In the genomic region with DNA sequence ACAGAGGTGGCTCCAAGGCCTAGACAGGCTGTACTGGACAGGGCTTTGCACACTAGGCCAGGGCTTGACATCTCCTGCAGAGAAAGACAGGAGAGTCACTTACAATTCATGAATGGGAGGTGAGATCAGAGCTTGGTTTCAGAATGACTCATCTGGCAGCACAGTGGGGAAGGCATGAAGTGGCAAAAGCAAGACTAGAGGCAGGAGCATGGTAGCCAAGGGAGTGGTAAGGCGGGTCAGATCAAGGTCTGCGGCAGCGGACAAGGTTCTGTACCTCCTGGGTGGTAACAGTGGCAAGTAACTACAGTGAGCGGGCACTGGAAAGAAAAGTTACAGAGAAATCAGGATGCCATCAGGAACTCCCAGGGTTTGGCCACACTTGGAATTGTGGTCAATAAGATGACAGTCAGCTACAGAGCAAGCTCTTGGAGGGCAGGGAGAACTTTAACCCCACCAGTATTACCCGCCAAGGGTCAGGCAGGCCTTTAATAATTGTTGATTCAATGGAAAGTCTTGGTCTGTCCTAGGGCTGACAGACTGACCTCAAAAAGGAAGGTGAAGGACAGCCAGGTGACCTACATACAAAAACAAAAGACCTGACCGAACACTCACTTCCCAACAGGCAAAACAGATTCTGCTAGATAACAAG, we compare ENCODE assay signal across 9 cellular contexts. TPM values are rescaled to one million over a fixed set of nuclear protein-coding genes. Genes with fewer than 3 reads are reported as not detected.
A peak's percentile ranks its signal among the peaks of the same experiment; 100 is the strongest.
DNase-seq lines count a peak whose midpoint lies in the region; ATAC-seq and TF ChIP-seq lines count a peak whose summit lies in the region.
"Had no signal": no experiment of that assay in that cellular context is flagged by ENCODE, and none has a peak within 500 bp of the region (broad histone marks: within the 10 kb centered on the region; RNA-seq: fewer than 3 reads in every experiment).

No MANE protein-coding gene starts in this region.

- no peaks in the 10 kb centered on the region for H3K9me3 ChIP-seq in esophagus (ENCODE audit: control insufficient read depth in 2 of 2, insufficient read depth in 1 of 2, low read depth in 1 of 2, low read length in 1 of 2)
- H3K9me3 ChIP-seq in BE2C: no peaks in the 10 kb centered on the region

- no peak overlapping the region for H3K4me3 Mint-ChIP-seq in activated CD8-positive, alpha-beta memory T cell treated with anti-CD3 and anti-CD28 coated beads, Interleukin-2, amount 10 ng/mL, durations not matched to agents 7 days and 5 days

- H3K27ac ChIP-seq in esophagus (ENCODE audit: low read depth in 2 of 2, low read length in 1 of 2): peak overlapping the region; percentile 77 to 82
- H3K27ac ChIP-seq: C4-2B had no signal

- no peaks in the 10 kb centered on the region for H3K27me3 Mint-ChIP-seq in activated CD8-positive, alpha-beta memory T cell treated with anti-CD3 and anti-CD28 coated beads, Interleukin-2, amount 10 ng/mL, durations not matched to agents 7 days and 5 days

- H3K36me3 ChIP-seq in esophagus (ENCODE audit: control insufficient read depth in 2 of 2, insufficient read depth in 2 of 2, low read length in 1 of 2): peaks cover 11 to 17% of the 10 kb centered on the region in 2 donors
- peaks cover 46% of the 10 kb centered on the region for H3K36me3 ChIP-seq in BE2C

- 58 to 66% methylated on average over 6 of the region's 6 CpGs for WGBS in esophagus, 2 donors

- TF ChIP-seq CTCF in BE2C (IDR thresholded peaks at IDR 0.05; ENCODE audit: low read depth, low read length): no peak

- peaks cover 26% of the 10 kb centered on the region for H3K36me3 Mint-ChIP-seq in activated CD8-positive, alpha-beta memory T cell treated with anti-CD3 and anti-CD28 coated beads, Interleukin-2, amount 10 ng/mL, durations not matched to agents 7 days and 5 days

- H3K9me3 Mint-ChIP-seq in activated CD8-positive, alpha-beta memory T cell treated with anti-CD3 and anti-CD28 coated beads, Interleukin-2, amount 10 ng/mL, durations not matched to agents 7 days and 5 days (ENCODE audit: low read depth): no peaks in the 10 kb centered on the region

- peaks cover 37% of the 10 kb centered on the region for H3K4me1 Mint-ChIP-seq in activated CD8-positive, alpha-beta memory T cell treated with anti-CD3 and anti-CD28 coated beads, Interleukin-2, amount 10 ng/mL, durations not matched to agents 7 days and 5 days

- peak overlapping the region; percentile 4 for H3K27ac Mint-ChIP-seq in activated CD8-positive, alpha-beta memory T cell treated with anti-CD3 and anti-CD28 coated beads, Interleukin-2, amount 10 ng/mL, durations not matched to agents 7 days and 5 days

- DNase-seq in activated CD8-positive, alpha-beta memory T cell treated with anti-CD3 and anti-CD28 coated beads, Interleukin-2, amount 10 ng/mL, durations not matched to agents 7 days and 5 days: peak; percentile 78
- DNase-seq in activated CD8-positive, alpha-beta memory T cell treated with anti-CD3 and anti-CD28 coated beads for 24 hours: no peak
- DNase-seq in SK-MEL-5 (ENCODE audit: low read depth, low spot score) (peak; percentile 76), superior temporal gyrus (ENCODE audit: extremely low spot score) (no peak), BE2C (no peak)
- DNase-seq in stimulated activated CD4-positive, alpha-beta T cell treated with anti-CD3 and anti-CD28 coated beads, TNF-alpha, amount 100 ng/mL, for 24 hours (ENCODE audit: low read depth in 3 of 3): peak; percentile 9 to 30 (median 29)

- H3K27me3 ChIP-seq in esophagus (ENCODE audit: control insufficient read depth in 1 of 2, insufficient read depth in 2 of 2, low read length in 2 of 2) (no peaks in the 10 kb centered on the region), BE2C (no peaks in the 10 kb centered on the region)

- in situ Hi-C loops in SK-MEL-5 (cut with HindIII; ENCODE audit: low pct_unique_long_range_greater_than_20kb, low sequenced_read_pairs): no loop called here

- H3K4me1 ChIP-seq in esophagus (ENCODE audit: control insufficient read depth in 2 of 2, insufficient read depth in 2 of 2, low read length in 1 of 2) (peaks cover 7 to 20% of the 10 kb centered on the region in 2 donors), BE2C (no peaks in the 10 kb centered on the region; the same call in 1 of the 2 replicates)

- CTCF ChIA-PET in activated CD8-positive, alpha-beta memory T cell treated with anti-CD3 and anti-CD28 coated beads, Interleukin-2, amount 10 ng/mL, durations not matched to agents 7 days and 5 days (lab: Charles Lee): interaction anchor here (0.8 to 1.4 kb wide), 3 partner anchors 9 to 414 kb away, joined by 3 to 5 read pairs (median 5); no protein-coding TSS in a partner anchor

- no peak overlapping the region for H3K4me3 ChIP-seq in esophagus (ENCODE audit: low read depth in 1 of 2, low read length in 2 of 2)
- H3K4me3 ChIP-seq in BE2C (ENCODE audit: low read depth, low read length): no peak overlapping the region

- ATAC-seq in activated CD8-positive, alpha-beta memory T cell treated with anti-CD3 and anti-CD28 coated beads, Interleukin-2, amount 10 ng/mL, durations not matched to agents 7 days and 5 days: peak; percentile 97
- ATAC-seq in HG02884 (IDR thresholded peaks at IDR 0.05; ENCODE audit: unreplicated experiment): peak; percentile 90

RNA-seq across cellular contexts. Expression of a gene that starts 5.7 kb away (rescaled TPM):
- total RNA-seq in activated CD8-positive, alpha-beta memory T cell treated with anti-CD3 and anti-CD28 coated beads, Interleukin-2, amount 10 ng/mL, durations not matched to agents 7 days and 5 days: 10 to 100 TPM; 30.5 to 35.8 TPM
- 182 and 193 TPM in 2 replicates for total RNA-seq in SK-MEL-5 (2014; rRNA removed; shearing (Covaris generic))
- 146 and 168 TPM in 2 replicates for polyA plus RNA-seq in SK-MEL-5 (2015; cell fraction: cytosol; rRNA removed)
- polyA plus RNA-seq in SK-MEL-5 (2015; cell fraction: nucleus; rRNA removed): 41.9 and 44.0 TPM in 2 replicates
- polyA plus RNA-seq in esophagus: 10 to 100 TPM; 12.4 to 20.4 TPM
- 42.6 TPM for polyA plus RNA-seq in BE2C (2012; ENCODE audit: insufficient read depth, insufficient read length, low read depth)

RNA-seq across cellular contexts. Expression of a gene that starts 31.1 kb away (rescaled TPM):
- 10 to 100 TPM; 67.5 to 79.0 TPM for total RNA-seq in activated CD8-positive, alpha-beta memory T cell treated with anti-CD3 and anti-CD28 coated beads, Interleukin-2, amount 10 ng/mL, durations not matched to agents 7 days and 5 days
- 2.2 and 2.7 TPM in 2 replicates for total RNA-seq in SK-MEL-5 (2014; rRNA removed; shearing (Covaris generic))
- 6.1 and 7.1 TPM in 2 replicates for polyA plus RNA-seq in SK-MEL-5 (2015; cell fraction: cytosol; rRNA removed)
- 24.2 and 30.3 TPM in 2 replicates for polyA plus RNA-seq in SK-MEL-5 (2015; cell fraction: nucleus; rRNA removed)
- 10 to 100 TPM; 14.7 to 20.6 TPM for polyA plus RNA-seq in esophagus
- polyA plus RNA-seq in BE2C (2012; ENCODE audit: insufficient read depth, insufficient read length, low read depth): 19.2 TPM

Comparison
In these comparisons a context has a peak if more than half of its experiments do, and no peak if none do; other contexts are left out.
1. DNase-seq: peak in activated CD8-positive, alpha-beta memory T cell treated with anti-CD3 and anti-CD28 coated beads, Interleukin-2, amount 10 ng/mL, durations not matched to agents 7 days and 5 days (single experiment), SK-MEL-5 (single experiment) and stimulated activated CD4-positive, alpha-beta T cell treated with anti-CD3 and anti-CD28 coated beads, TNF-alpha, amount 100 ng/mL, for 24 hours (3 of 3); none in activated CD8-positive, alpha-beta memory T cell treated with anti-CD3 and anti-CD28 coated beads for 24 hours (single experiment), superior temporal gyrus (single experiment) and BE2C (single experiment).
2. RNA of a gene that starts 31.1 kb away (total RNA-seq): 67.5 to 79.0 TPM in activated CD8-positive, alpha-beta memory T cell treated with anti-CD3 and anti-CD28 coated beads, Interleukin-2, amount 10 ng/mL, durations not matched to agents 7 days and 5 days; 2.2 to 2.7 TPM in SK-MEL-5; every median in the first group is over 10 times any median in the second.